Comparison of ENCODE assay signal across 2 cellular contexts in genomic region chr16:78183886-78184553, GRCh38.
TF ChIP-seq lines count a peak whose summit lies in the region.

No MANE protein-coding gene starts in this region.

TF ChIP-seq in SK-N-SH treated with all-trans-retinoic acid at 6 μM for 48 hours, 23 proteins besides CTCF, POLR2A, EP300 and RAD21 (continued from another document):
- TF ChIP-seq PPARA (CRISPR knock-in tag; IDR thresholded peaks at IDR 0.05; ENCODE audit: borderline replicate concordance), result no peak

TF ChIP-seq in GM23338, 12 proteins besides CTCF, POLR2A, EP300 and RAD21 (continued from another document):
- no peak for TF ChIP-seq ZNF462 (CRISPR knock-in tag; IDR thresholded peaks at IDR 0.05)
- no peak for TF ChIP-seq POLR2AphosphoS5 (IDR thresholded peaks at IDR 0.05; ENCODE audit: low read depth)
- no peak for TF ChIP-seq EZH2phosphoT487 (IDR thresholded peaks at IDR 0.05; ENCODE audit: unreplicated experiment)
- TF ChIP-seq EZH2 (IDR thresholded peaks at IDR 0.05; ENCODE audit: low read depth, unreplicated experiment), result no peak
- TF ChIP-seq JUNB (IDR thresholded peaks at IDR 0.05; ENCODE audit: unreplicated experiment), result no peak
- TF ChIP-seq NANOG (IDR thresholded peaks at IDR 0.05; ENCODE audit: borderline replicate concordance), result no peak
- no peak for TF ChIP-seq STAT1 (IDR thresholded peaks at IDR 0.05; ENCODE audit: unreplicated experiment)
- TF ChIP-seq CREB1 (CRISPR knock-in tag; IDR thresholded peaks at IDR 0.05; ENCODE audit: low read depth), result no peak
- no peak for TF ChIP-seq ZNF114 (CRISPR knock-in tag; IDR thresholded peaks at IDR 0.05)
- no peak for TF ChIP-seq ETS1 (IDR thresholded peaks at IDR 0.05)
- no peak for TF ChIP-seq ZNF331 (CRISPR knock-in tag; IDR thresholded peaks at IDR 0.05; ENCODE audit: low read depth)
